In genomic region chr1:112508242-112509004, GRCh38 we compare ENCODE assay signal across 8 cellular contexts. TPM values are rescaled to one million over a fixed set of nuclear protein-coding genes. Genes with fewer than 3 reads are reported as not detected.
DNase-seq lines count a peak whose midpoint lies in the region; ATAC-seq and TF ChIP-seq lines count a peak whose summit lies in the region.

Gene WNT2B, plus strand, starts transcription at chr1:112508965. Its CDS starts 298 bp downstream, at chr1:112509263.

- peaks cover 8% of the 10 kb centered on the region; the same call in 1 of the 2 replicates for H3K9me1 ChIP-seq in IMR-90 (ENCODE audit: insufficient read depth, low read length)

- H3K56ac ChIP-seq in IMR-90 (ENCODE audit: extremely low read depth, insufficient read depth, low read length): no peak within 1 kb of the TSS

- H3K4me2 ChIP-seq in IMR-90 (ENCODE audit: low read depth, low read length): peak within 1 kb of the TSS; percentile 69

- H3K36me3 ChIP-seq in IMR-90 (ENCODE audit: control insufficient read depth, insufficient read depth, low read length): no peaks in the 10 kb centered on the region
- H3K36me3 ChIP-seq in duodenal mucosa (ENCODE audit: control insufficient read depth in 1 of 2, insufficient read depth in 2 of 2, low read length in 2 of 2): no peaks in the 10 kb centered on the region

- H3K27me3 Mint-ChIP-seq in activated CD4-positive, alpha-beta T cell treated with anti-CD3 and anti-CD28 coated beads, Interleukin-2, amount 10 ng/mL, durations not matched to agents 7 days and 5 days: peaks cover 54% of the 10 kb centered on the region

- peak within 1 kb of the TSS; percentile 86 for H2AFZ ChIP-seq in IMR-90 (replicated peaks; ENCODE audit: low read length, poor library complexity)

- no peak within 1 kb of the TSS for H2BK15ac ChIP-seq in IMR-90 (ENCODE audit: low read depth, low read length)

- peak within 1 kb of the TSS; percentile 68 for H3K4me3 Mint-ChIP-seq in activated CD4-positive, alpha-beta T cell treated with anti-CD3 and anti-CD28 coated beads, Interleukin-2, amount 10 ng/mL, durations not matched to agents 7 days and 5 days

- H3K14ac ChIP-seq in IMR-90 (replicated peaks; ENCODE audit: low read depth, low read length): no peak within 1 kb of the TSS

- H3K27ac ChIP-seq in IMR-90 (ENCODE audit: insufficient read depth, low read length) (no peak within 1 kb of the TSS), duodenal mucosa (ENCODE audit: low read depth, low read length) (no peak within 1 kb of the TSS)

- BruUV-seq in IMR-90 (replicated peaks; lab: Mats Ljungman, UMichigan): no TSS peak

- no peak within 1 kb of the TSS for H3K27ac Mint-ChIP-seq in activated CD4-positive, alpha-beta T cell treated with anti-CD3 and anti-CD28 coated beads, Interleukin-2, amount 10 ng/mL, durations not matched to agents 7 days and 5 days

- no peak within 1 kb of the TSS for H4K8ac ChIP-seq in IMR-90 (ENCODE audit: low read depth in 2 of 2, low read length in 2 of 2)

- H3K9me3 ChIP-seq in IMR-90 (ENCODE audit: control insufficient read depth, insufficient read depth, low read length): peaks cover 4% of the 10 kb centered on the region; the same call in 1 of the 2 replicates
- no peaks in the 10 kb centered on the region for H3K9me3 ChIP-seq in duodenal mucosa (ENCODE audit: control insufficient read depth in 1 of 2, low read length in 2 of 2)

- no peak within 1 kb of the TSS for H2BK20ac ChIP-seq in IMR-90 (ENCODE audit: low read depth, low read length)

- dilution Hi-C loops in IMR-90 (cut with HindIII; ENCODE audit: low sequenced_read_pairs, unreplicated experiment): no loop called here

- H2AK9ac ChIP-seq in IMR-90 (replicated peaks; ENCODE audit: low read depth, low read length, poor library complexity): peak within 1 kb of the TSS; percentile 30

- CTCF ChIA-PET in IMR-90 (lab: Yijun Ruan, JAX): no interaction called here
- CTCF ChIA-PET in activated CD4-positive, alpha-beta T cell treated with anti-CD3 and anti-CD28 coated beads, Interleukin-2, amount 10 ng/mL, durations not matched to agents 7 days and 5 days (lab: Charles Lee): no interaction called here

- no peaks in the 10 kb centered on the region for H3K9me3 Mint-ChIP-seq in activated CD4-positive, alpha-beta T cell treated with anti-CD3 and anti-CD28 coated beads, Interleukin-2, amount 10 ng/mL, durations not matched to agents 7 days and 5 days

- ATAC-seq in GM18907 (IDR thresholded peaks at IDR 0.05; ENCODE audit: unreplicated experiment) (peak; percentile 56), IMR-90 (ENCODE audit: low read depth) (peak; percentile 39), GM18505 (IDR thresholded peaks at IDR 0.05; ENCODE audit: unreplicated experiment) (no peak)

- H4K91ac ChIP-seq in IMR-90 (ENCODE audit: insufficient read depth, low read depth, low read length): no peak within 1 kb of the TSS

- POLR2A ChIA-PET in IMR-90 (lab: Charles Lee; ENCODE audit: unreplicated experiment): interaction anchor here (0.6 kb wide), 1 partner anchor 16 kb away, joined by 3 read pairs; no protein-coding TSS in a partner anchor
- POLR2A ChIA-PET in activated CD4-positive, alpha-beta T cell treated with anti-CD3 and anti-CD28 coated beads, Interleukin-2, amount 10 ng/mL, durations not matched to agents 7 days and 5 days (lab: Charles Lee): interaction anchor here (0.7 kb wide), 1 partner anchor 457 kb away, joined by 3 read pairs; no protein-coding TSS in a partner anchor

- H3K36me3 Mint-ChIP-seq in activated CD4-positive, alpha-beta T cell treated with anti-CD3 and anti-CD28 coated beads, Interleukin-2, amount 10 ng/mL, durations not matched to agents 7 days and 5 days (ENCODE audit: low read depth): no peaks in the 10 kb centered on the region

- WGBS in IMR-90 (ENCODE audit: extremely low coverage in 2 of 2, insufficient read length in 1 of 2), 2 experiments: 2% methylated on average over 40 of the region's 71 CpGs; no CpG with 5 or more reads in 1 of the 2 experiments

- H4K20me1 ChIP-seq in IMR-90 (ENCODE audit: insufficient read depth, low read length): 0 out of 2 replicates have a peak, but pooled peaks cover under 1% of the 10 kb centered on the region

- peaks cover 5% of the 10 kb centered on the region for H3K4me1 Mint-ChIP-seq in activated CD4-positive, alpha-beta T cell treated with anti-CD3 and anti-CD28 coated beads, Interleukin-2, amount 10 ng/mL, durations not matched to agents 7 days and 5 days

- no peak within 1 kb of the TSS for H2BK5ac ChIP-seq in IMR-90 (ENCODE audit: low read depth, low read length, poor library complexity, severe bottlenecking)

- H3K18ac ChIP-seq in IMR-90 (ENCODE audit: low read depth, low read length): no peak within 1 kb of the TSS; the same call in 1 of the 2 replicates

- no peak for TF ChIP-seq POLR2A in IMR-90 (IDR thresholded peaks at IDR 0.05; ENCODE audit: low read depth, low read length)
- TF ChIP-seq POLR2A in GM18505 (IDR thresholded peaks at IDR 0.05; ENCODE audit: borderline replicate concordance, extremely low read depth, insufficient read depth, insufficient read length): no peak

- no peak for TF ChIP-seq CTCF in IMR-90 (conservative IDR thresholded peaks at IDR 0.05; ENCODE audit: low read depth, low read length)

- TF ChIP-seq RAD21 in IMR-90 (IDR thresholded peaks at IDR 0.05; ENCODE audit: low read length): no peak

- no peak within 1 kb of the TSS; the same call in 1 of the 2 replicates for H3K4ac ChIP-seq in IMR-90 (ENCODE audit: low read depth, low read length)

- intact Hi-C loops in IMR-90 (cut with micrococcal nuclease): no loop called here

- DNase-seq in IMR-90: no peak
- peak; percentile 49 for DNase-seq in activated CD4-positive, alpha-beta T cell treated with anti-CD3 and anti-CD28 coated beads, Interleukin-2, amount 10 ng/mL, durations not matched to agents 7 days and 5 days
- peak; percentile 4 for DNase-seq in midbrain (lab: John Stamatoyannopoulos, UW)
- peak; percentile 11 to 53 (median 30) for DNase-seq in stimulated activated naive CD4-positive, alpha-beta T cell (lab: John Stamatoyannopoulos, UW)
- no peak for DNase-seq in DMS114 treated with DMSO at 0.1 percent for 48 hours (lab: John Stamatoyannopoulos, UW; ENCODE audit: unreplicated experiment)

- H3K4me3 ChIP-seq in IMR-90 (ENCODE audit: insufficient read depth, low read depth, low read length) (peak within 1 kb of the TSS; percentile 24), duodenal mucosa (ENCODE audit: low read depth in 1 of 2, low read length in 2 of 2) (peak within 1 kb of the TSS; percentile 48 to 84)

- 0 out of 2 replicates have a peak within 1 kb of the TSS, but pooled peaks have one; percentile 47 for H3K23ac ChIP-seq in IMR-90 (ENCODE audit: low read depth, low read length)

- peak within 1 kb of the TSS; percentile 0; the same call in 1 of the 2 replicates for H2BK120ac ChIP-seq in IMR-90 (ENCODE audit: low read depth, low read length)

- in situ Hi-C loops in IMR-90 (cut with MboI; ENCODE audit: low sequenced_read_pairs): loop anchor here (10.0 kb wide), 1 partner anchor 196 kb away; the partner anchor contains the start of gene RHOC

- H3K27me3 ChIP-seq in IMR-90 (ENCODE audit: control insufficient read depth, insufficient read depth, low read length) (peaks cover 49% of the 10 kb centered on the region), duodenal mucosa (ENCODE audit: control insufficient read depth in 1 of 2, insufficient read depth in 2 of 2, low read length in 2 of 2) (peaks cover 22 to 49% of the 10 kb centered on the region in 2 donors)

- H3K79me1 ChIP-seq in IMR-90 (ENCODE audit: low read depth in 1 of 2, low read length in 2 of 2): no peaks in the 10 kb centered on the region

- H3K9ac ChIP-seq in IMR-90 (ENCODE audit: low read depth, low read length): peak within 1 kb of the TSS; percentile 39; the same call in 1 of the 2 replicates
- peak within 1 kb of the TSS; percentile 5 to 43 for H3K9ac ChIP-seq in duodenal mucosa (ENCODE audit: low read depth in 1 of 2, low read length in 2 of 2)

- H3K4me1 ChIP-seq in IMR-90 (ENCODE audit: control insufficient read depth, insufficient read depth, low read length) (peaks cover 9% of the 10 kb centered on the region; the same call in 1 of the 2 replicates), duodenal mucosa (ENCODE audit: control insufficient read depth in 1 of 2, insufficient read depth in 2 of 2, low read length in 2 of 2) (peaks cover 9 to 10% of the 10 kb centered on the region in 2 donors)

- peak within 1 kb of the TSS; percentile 35; the same call in 1 of the 2 replicates for H2AK5ac ChIP-seq in IMR-90 (ENCODE audit: low read depth, low read length)

- H4K5ac ChIP-seq in IMR-90 (ENCODE audit: low read depth, low read length): no peak within 1 kb of the TSS

TF ChIP-seq in IMR-90, 13 proteins besides CTCF, POLR2A, EP300 and RAD21:
- TF ChIP-seq RFX5 (IDR thresholded peaks at IDR 0.05; ENCODE audit: low read depth, low read length): no peak
- no peak for TF ChIP-seq BHLHE40 (IDR thresholded peaks at IDR 0.05; ENCODE audit: low read depth, low read length)
- no peak for TF ChIP-seq ELK1 (IDR thresholded peaks at IDR 0.05; ENCODE audit: borderline replicate concordance, low read depth, low read length)
- no peak for TF ChIP-seq NFE2L2 (IDR thresholded peaks at IDR 0.05; ENCODE audit: low read depth, low read length)
- TF ChIP-seq RCOR1 (IDR thresholded peaks at IDR 0.05; ENCODE audit: insufficient replicate concordance, low read length): no peak
- TF ChIP-seq FOS (IDR thresholded peaks at IDR 0.05; ENCODE audit: low read depth, low read length): no peak
- TF ChIP-seq MAFK (IDR thresholded peaks at IDR 0.05; ENCODE audit: low read depth, low read length): no peak
- no peak for TF ChIP-seq MXI1 (IDR thresholded peaks at IDR 0.05; ENCODE audit: borderline replicate concordance, low read depth, low read length)
TF ChIP-seq in IMR-90: peak in this region for 0.

RNA-seq across cellular contexts. Expression of gene WNT2B, which starts in this region (rescaled TPM):
- total RNA-seq in IMR-90 (2012; rRNA removed): 0.54 and 0.56 TPM in 2 replicates
- polyA plus RNA-seq in IMR-90 (2012; rRNA removed): 0.50 TPM in 2 replicates
- 0.16 and 0.30 TPM in 2 replicates for polyA plus RNA-seq in IMR-90 (2012; cell fraction: cytosol; rRNA removed)
- 3.6 and 4.1 TPM in 2 replicates for polyA plus RNA-seq in IMR-90 (2012; cell fraction: nucleus; rRNA removed; ENCODE audit: low replicate concordance)
- total RNA-seq in activated CD4-positive, alpha-beta T cell treated with anti-CD3 and anti-CD28 coated beads, Interleukin-2, amount 10 ng/mL, durations not matched to agents 7 days and 5 days: not detected

Comparison
In these comparisons a context has a peak if more than half of its experiments do, and no peak if none do; other contexts are left out.
1. Peak in DNase-seq in activated CD4-positive, alpha-beta T cell treated with anti-CD3 and anti-CD28 coated beads, Interleukin-2, amount 10 ng/mL, durations not matched to agents 7 days and 5 days; RNA of the gene not detected or under 1 TPM.
2. DNase-seq: peak in midbrain (single experiment) and stimulated activated naive CD4-positive, alpha-beta T cell (6 of 6); none in IMR-90 (single experiment) and DMS114 treated with DMSO at 0.1 percent for 48 hours (single experiment).